ENCODE assay signal across 12 cellular contexts in genomic region chr14:80940146-80940545, GRCh38. TPM values are rescaled to one million over a fixed set of nuclear protein-coding genes. Genes with fewer than 3 reads are reported as not detected.
DNase-seq lines count a peak whose midpoint lies in the region; ATAC-seq and TF ChIP-seq lines count a peak whose summit lies in the region.
"Had no signal": no experiment of that assay in that cellular context is flagged by ENCODE, and none has a peak within 500 bp of the region (broad histone marks: within the 10 kb centered on the region; RNA-seq: fewer than 3 reads in every experiment).

No MANE protein-coding gene starts in this region.

- H3K36me3 ChIP-seq in ACC112 (ENCODE audit: insufficient read depth, low read length) (no peaks in the 10 kb centered on the region), Loucy (ENCODE audit: insufficient read depth, low read length) (no peaks in the 10 kb centered on the region), mesendoderm (ENCODE audit: control insufficient read depth, insufficient read depth, low read length) (no peaks in the 10 kb centered on the region)
- H3K36me3 ChIP-seq: esophagus squamous epithelium had no signal

- H3K79me2 ChIP-seq in ACC112 (ENCODE audit: control insufficient read depth, insufficient read depth, low read length, unreplicated experiment) (peaks cover 28% of the 10 kb centered on the region), Loucy (ENCODE audit: insufficient read depth, low read length) (peaks cover 40% of the 10 kb centered on the region), mesendoderm (ENCODE audit: control insufficient read depth, insufficient read depth, low read length) (peaks cover 3% of the 10 kb centered on the region)

- in situ Hi-C loops in KBM-7 (cut with MboI; ENCODE audit: low pct_unique_long_range_greater_than_20kb, low sequenced_read_pairs): no loop called here

- H2BK120ac ChIP-seq in mesendoderm (ENCODE audit: low read depth, low read length): no peak overlapping the region

- H4K20me1 ChIP-seq in Loucy (ENCODE audit: insufficient read depth, low read length, poor library complexity, severe bottlenecking): peaks cover 12% of the 10 kb centered on the region

- H3K9ac ChIP-seq in Loucy (ENCODE audit: low read depth, low read length, poor library complexity, severe bottlenecking) (peak overlapping the region; percentile 77), mesendoderm (ENCODE audit: low read length) (no peak overlapping the region)

- no peak overlapping the region for H3K56ac ChIP-seq in mesendoderm (ENCODE audit: low read length)

- peak overlapping the region; percentile 49 for H3K4me3 Mint-ChIP-seq in activated T-helper 1 cell treated with anti-CD3 and anti-CD28 coated beads, Interleukin-12 subunit alpha, Interleukin-12 subunit beta, Interleukin-2, Interleukin-4 antibody, amounts not matched to agents 30 ng/mL and 10 ng/mL and 1 ng/mL, durations not matched to agents 14 hours and 24 hours and 36 hours

- peaks cover 20% of the 10 kb centered on the region for H3K4me1 ChIP-seq in ACC112 (ENCODE audit: control insufficient read depth, insufficient read depth, low read length, unreplicated experiment)
- H3K4me1 ChIP-seq in Loucy (ENCODE audit: insufficient read depth, low read length, poor library complexity, severe bottlenecking): peaks cover 38% of the 10 kb centered on the region
- H3K4me1 ChIP-seq in mesendoderm (ENCODE audit: control insufficient read depth, low read depth, low read length): no peaks in the 10 kb centered on the region

- ATAC-seq in GM18517 (IDR thresholded peaks at IDR 0.05; ENCODE audit: unreplicated experiment): peak; percentile 51
- no peak for ATAC-seq in HG03025 (IDR thresholded peaks at IDR 0.05; ENCODE audit: low FRiP score, unreplicated experiment)
- ATAC-seq: stimulated activated memory B cell treated with anti-CD40 and anti-IgM and Interleukin-4, amounts not matched to agents 10 μg/mL and 1 μg/mL and 100 μg/mL, for 72 hours had no signal

- H3K27ac ChIP-seq in ACC112 (ENCODE audit: low read depth, low read length): no peak overlapping the region
- H3K27ac ChIP-seq in mesendoderm (ENCODE audit: low read depth, low read length): no peak overlapping the region
- H3K27ac ChIP-seq: esophagus squamous epithelium, sigmoid colon had no signal

- peaks cover 5% of the 10 kb centered on the region for H3K36me3 Mint-ChIP-seq in activated T-helper 1 cell treated with anti-CD3 and anti-CD28 coated beads, Interleukin-12 subunit alpha, Interleukin-12 subunit beta, Interleukin-2, Interleukin-4 antibody, amounts not matched to agents 30 ng/mL and 10 ng/mL and 1 ng/mL, durations not matched to agents 14 hours and 24 hours and 36 hours (ENCODE audit: low read depth)

- H2AFZ ChIP-seq in ACC112 (ENCODE audit: low read length, unreplicated experiment) (no peak overlapping the region), Loucy (ENCODE audit: low read length) (no peak overlapping the region)

- H2BK5ac ChIP-seq in mesendoderm (ENCODE audit: low read length): no peak overlapping the region

- no peaks in the 10 kb centered on the region for H3K9me2 ChIP-seq in Loucy (replicated peaks; ENCODE audit: low read depth, low read length)

- H3K18ac ChIP-seq in mesendoderm (ENCODE audit: low read length): no peak overlapping the region

- no peaks in the 10 kb centered on the region for H3K9me3 ChIP-seq in Loucy (ENCODE audit: insufficient read depth, low read depth, low read length)
- H3K9me3 ChIP-seq: esophagus squamous epithelium, sigmoid colon had no signal

- H3K27me3 Mint-ChIP-seq in activated T-helper 1 cell treated with anti-CD3 and anti-CD28 coated beads, Interleukin-12 subunit alpha, Interleukin-12 subunit beta, Interleukin-2, Interleukin-4 antibody, amounts not matched to agents 30 ng/mL and 10 ng/mL and 1 ng/mL, durations not matched to agents 14 hours and 24 hours and 36 hours (ENCODE audit: insufficient read depth): no peaks in the 10 kb centered on the region
- H3K27me3 Mint-ChIP-seq: stimulated activated memory B cell treated with anti-CD40 and anti-IgM and Interleukin-4, amounts not matched to agents 10 μg/mL and 1 μg/mL and 100 μg/mL, for 72 hours had no signal

- intact Hi-C loops in activated T-helper 1 cell treated with anti-CD3 and anti-CD28 coated beads, Interleukin-12 subunit alpha, Interleukin-12 subunit beta, Interleukin-2, Interleukin-4 antibody, amounts not matched to agents 30 ng/mL and 10 ng/mL and 1 ng/mL, durations not matched to agents 14 hours and 24 hours and 36 hours (cut with micrococcal nuclease): loop anchor here (5.0 kb wide), 2 partner anchors 353 to 532 kb away; no protein-coding TSS in a partner anchor

- H3K4me3 ChIP-seq in ACC112 (ENCODE audit: low read depth, low read length): peak overlapping the region; percentile 91; the same call in 1 of the 2 replicates
- H3K4me3 ChIP-seq in Loucy (ENCODE audit: low read length, poor library complexity, severe bottlenecking): peak overlapping the region; percentile 91
- no peak overlapping the region for H3K4me3 ChIP-seq in mesendoderm (ENCODE audit: low read length)

- no peaks in the 10 kb centered on the region for H3K9me3 Mint-ChIP-seq in activated T-helper 1 cell treated with anti-CD3 and anti-CD28 coated beads, Interleukin-12 subunit alpha, Interleukin-12 subunit beta, Interleukin-2, Interleukin-4 antibody, amounts not matched to agents 30 ng/mL and 10 ng/mL and 1 ng/mL, durations not matched to agents 14 hours and 24 hours and 36 hours
- H3K9me3 Mint-ChIP-seq: stimulated activated memory B cell treated with anti-CD40 and anti-IgM and Interleukin-4, amounts not matched to agents 10 μg/mL and 1 μg/mL and 100 μg/mL, for 72 hours had no signal

- no peak overlapping the region for H4K8ac ChIP-seq in mesendoderm (ENCODE audit: low read depth, low read length)

- no peaks in the 10 kb centered on the region for H3F3A ChIP-seq in Loucy (ENCODE audit: low read depth)

- no peak for TF ChIP-seq CTCF in Loucy (conservative IDR thresholded peaks at IDR 0.05; ENCODE audit: low read length)

- H2BK15ac ChIP-seq in mesendoderm (replicated peaks; ENCODE audit: low read depth): no peak overlapping the region

- peak overlapping the region; percentile 87 for H3K4me2 ChIP-seq in Loucy (ENCODE audit: low read depth, low read length, poor library complexity, severe bottlenecking)
- no peak overlapping the region for H3K4me2 ChIP-seq in mesendoderm (ENCODE audit: low read length)

- H3K23ac ChIP-seq in mesendoderm (ENCODE audit: low read length): no peak overlapping the region

- WGBS in mesendoderm (ENCODE audit: extremely low coverage, insufficient coverage, low lambda C conversion rate): no CpG with 5 or more reads among the region's 1 CpG

- no peak overlapping the region for H4K5ac ChIP-seq in mesendoderm (ENCODE audit: low read length)

- H3K79me1 ChIP-seq in mesendoderm (ENCODE audit: low read length): peaks cover 10% of the 10 kb centered on the region

- no peak for DNase-seq in activated T-helper 1 cell treated with anti-CD3 and anti-CD28 coated beads, Interleukin-12 subunit alpha, Interleukin-12 subunit beta, Interleukin-2, Interleukin-4 antibody, amounts not matched to agents 30 ng/mL and 10 ng/mL and 1 ng/mL, durations not matched to agents 14 hours and 24 hours and 36 hours (ENCODE audit: low spot score)
- DNase-seq in KBM-7 (no peak), mesendoderm (no peak), DMS79 (lab: John Stamatoyannopoulos, UW) (no peak)
- DNase-seq: amniotic stem cell, esophagus squamous epithelium, sigmoid colon had no signal

- H3K27me3 ChIP-seq in ACC112 (ENCODE audit: insufficient read depth, low read length) (no peaks in the 10 kb centered on the region), Loucy (ENCODE audit: insufficient read depth, low read length, poor library complexity, severe bottlenecking) (no peaks in the 10 kb centered on the region), mesendoderm (ENCODE audit: insufficient read depth, low read length, poor library complexity) (no peaks in the 10 kb centered on the region)
- H3K27me3 ChIP-seq: esophagus squamous epithelium, sigmoid colon had no signal

- H2AK5ac ChIP-seq in mesendoderm (ENCODE audit: low read length): no peak overlapping the region

- no peak overlapping the region for H3K27ac Mint-ChIP-seq in activated T-helper 1 cell treated with anti-CD3 and anti-CD28 coated beads, Interleukin-12 subunit alpha, Interleukin-12 subunit beta, Interleukin-2, Interleukin-4 antibody, amounts not matched to agents 30 ng/mL and 10 ng/mL and 1 ng/mL, durations not matched to agents 14 hours and 24 hours and 36 hours

- H3K4ac ChIP-seq in mesendoderm (ENCODE audit: low read depth, low read length): no peak overlapping the region

- H3K4me1 Mint-ChIP-seq in activated T-helper 1 cell treated with anti-CD3 and anti-CD28 coated beads, Interleukin-12 subunit alpha, Interleukin-12 subunit beta, Interleukin-2, Interleukin-4 antibody, amounts not matched to agents 30 ng/mL and 10 ng/mL and 1 ng/mL, durations not matched to agents 14 hours and 24 hours and 36 hours (ENCODE audit: low read depth): peaks cover 26% of the 10 kb centered on the region

RNA-seq across cellular contexts. Expression of gene CEP128, which starts 1.4 kb away (rescaled TPM):
- total RNA-seq in activated T-helper 1 cell treated with anti-CD3 and anti-CD28 coated beads, Interleukin-12 subunit alpha, Interleukin-12 subunit beta, Interleukin-2, Interleukin-4 antibody, amounts not matched to agents 30 ng/mL and 10 ng/mL and 1 ng/mL, durations not matched to agents 14 hours and 24 hours and 36 hours: 18.2 and 22.0 TPM in 2 replicates
- 5.2 TPM for polyA plus RNA-seq in mesendoderm (2013, experiment 1 of 2)
- 5.5 TPM for polyA plus RNA-seq in mesendoderm (2013, experiment 2 of 2)

RNA-seq across cellular contexts. Expression of gene TSHR, which starts 15.3 kb away (rescaled TPM):
- 0.16 and 0.47 TPM in 2 replicates for total RNA-seq in activated T-helper 1 cell treated with anti-CD3 and anti-CD28 coated beads, Interleukin-12 subunit alpha, Interleukin-12 subunit beta, Interleukin-2, Interleukin-4 antibody, amounts not matched to agents 30 ng/mL and 10 ng/mL and 1 ng/mL, durations not matched to agents 14 hours and 24 hours and 36 hours
- polyA plus RNA-seq in mesendoderm (2013, experiment 1 of 2): not detected
- polyA plus RNA-seq in mesendoderm (2013, experiment 2 of 2): not detected
- total RNA-seq: esophagus squamous epithelium, sigmoid colon had no signal
